In genomic region chr2:177207101-177207500, GRCh38 we compare ENCODE assay signal across 12 cellular contexts. TPM values are rescaled to one million over a fixed set of nuclear protein-coding genes. Genes with fewer than 3 reads are reported as not detected.
A peak's percentile ranks its signal among the peaks of the same experiment; 100 is the strongest.
DNase-seq lines count a peak whose midpoint lies in the region; ATAC-seq, FAIRE-seq and TF ChIP-seq lines count a peak whose summit lies in the region.
"Had no signal": no experiment of that assay in that cellular context is flagged by ENCODE, and none has a peak within 500 bp of the region (broad histone marks: within the 10 kb centered on the region; RNA-seq: fewer than 3 reads in every experiment).

No MANE protein-coding gene starts in this region.

- peak; percentile 69 for ATAC-seq in HG02642 (IDR thresholded peaks at IDR 0.05; ENCODE audit: poor library complexity, unreplicated experiment)
- peak; percentile 60 for ATAC-seq in HG03520 (IDR thresholded peaks at IDR 0.05; ENCODE audit: unreplicated experiment)
- ATAC-seq: HepG2 had no signal

- TF ChIP-seq POLR2A in GM12892 (IDR thresholded peaks at IDR 0.05; ENCODE audit: low read depth, low read length) = no peak

- FAIRE-seq in GM12892 (lab: Jason Lieb, UNC) = peak; percentile 38
- FAIRE-seq: HepG2, keratinocyte had no signal

- no peak for DNase-seq in GM12892 (ENCODE audit: insufficient read length)
- peak; percentile 23 for DNase-seq in GM19238 (ENCODE audit: insufficient read length, low spot score)
- no peak for DNase-seq in nucleus accumbens (lab: John Stamatoyannopoulos, UW)
- DNase-seq in activated gamma-delta T cell (lab: John Stamatoyannopoulos, UW) = no peak
- no peak for DNase-seq in NK-92 (lab: John Stamatoyannopoulos, UW; ENCODE audit: unreplicated experiment)
- DNase-seq in amygdala (lab: John Stamatoyannopoulos, UW) = no peak
- DNase-seq: activated CD8-positive, alpha-beta memory T cell treated with anti-CD3 and anti-CD28 coated beads, Interleukin-2, amount 50 U/mL, for 4 hours; stimulated activated CD4-positive, alpha-beta T cell treated with anti-CD3 and anti-CD28 coated beads, Interleukin-1b, Interleukin-23, amount 100 ng/mL, for 48 hours had no signal

RNA-seq across cellular contexts. Expression of gene HNRNPA3, which starts 5.5 kb away (rescaled TPM):
- 303 TPM for polyA plus RNA-seq in GM12892 (2012; ENCODE audit: missing spikeins)

RNA-seq across cellular contexts. Expression of gene NFE2L2, which starts 57.4 kb away (rescaled TPM):
- polyA plus RNA-seq in GM12892 (2012; ENCODE audit: missing spikeins) = 26.9 TPM
